In genomic region chr7:92228100-92228499, GRCh38 we compare ENCODE assay signal across 18 cellular contexts. TPM values are rescaled to one million over a fixed set of nuclear protein-coding genes. Genes with fewer than 3 reads are reported as not detected.
"Had no signal": no experiment of that assay in that cellular context is flagged by ENCODE, and none has a peak within 500 bp of the region (broad histone marks: within the 10 kb centered on the region; RNA-seq: fewer than 3 reads in every experiment).

No MANE protein-coding gene starts in this region.

- H3K4me3 Mint-ChIP-seq: immature natural killer cell, neural progenitor cell had no signal

- H3K4me1 Mint-ChIP-seq: naive B cell, neural progenitor cell had no signal

- H3K27me3 Mint-ChIP-seq: naive B cell, progenitor cell of endocrine pancreas had no signal

- ATAC-seq: activated CD4-positive, CD25-positive, alpha-beta regulatory T cell treated with anti-CD3 and anti-CD28 coated beads, Interleukin-2, amount 50 U/mL, for 24 hours; mucosa of descending colon; SK-N-SH treated with all-trans-retinoic acid at 6 μM for 48 hours had no signal

- H3K27ac Mint-ChIP-seq: neural progenitor cell, progenitor cell of endocrine pancreas had no signal

- H3K9me3 Mint-ChIP-seq: immature natural killer cell, neural progenitor cell had no signal

- DNase-seq: activated CD4-positive, alpha-beta T cell treated with anti-CD3 and anti-CD28 coated beads, Interleukin-2, amount 50 U/mL, for 48 hours; activated gamma-delta T cell; activated T-cell treated with anti-CD3 and anti-CD28 coated beads, Interleukin-2, amount 50 U/mL, for 48 hours; immature natural killer cell; mesenchymal stem cell; mucosa of descending colon; naive B cell; stimulated activated CD4-positive, alpha-beta T cell treated with anti-CD3 and anti-CD28 coated beads, Interleukin-2, amount 100 ng/mL, for 24 hours; stomach; T-helper 1 cell; T1000; trophoblast cell had no signal

RNA-seq across cellular contexts. Expression of gene LRRD1, which starts 49.2 kb away (rescaled TPM):
- total RNA-seq: ascending aorta, liver had no signal
